Comparison of ENCODE assay signal across 11 cellular contexts in genomic region chr7:104627516-104627915, GRCh38.
DNase-seq lines count a peak whose midpoint lies in the region; ATAC-seq, FAIRE-seq and TF ChIP-seq lines count a peak whose summit lies in the region.
"Had no signal": no experiment of that assay in that cellular context is flagged by ENCODE, and none has a peak within 500 bp of the region (broad histone marks: within the 10 kb centered on the region; RNA-seq: fewer than 3 reads in every experiment).

No MANE protein-coding gene starts in this region.

- H3K36me3 ChIP-seq in astrocyte (ENCODE audit: insufficient read depth, low read length): no peaks in the 10 kb centered on the region

- H3K27me3 ChIP-seq in astrocyte (ENCODE audit: insufficient read depth, low read length): no peaks in the 10 kb centered on the region

- H3K4me1 Mint-ChIP-seq in astrocyte (ENCODE audit: low read depth, unreplicated experiment) (peaks cover 3% of the 10 kb centered on the region), immature natural killer cell (no peaks in the 10 kb centered on the region)

- H3K36me3 Mint-ChIP-seq in astrocyte (ENCODE audit: low read depth, unreplicated experiment): no peaks in the 10 kb centered on the region
- no peaks in the 10 kb centered on the region for H3K36me3 Mint-ChIP-seq in immature natural killer cell

- FAIRE-seq in astrocyte (lab: Jason Lieb, UNC): no peak
- no peak for FAIRE-seq in HTR-8/SVneo (lab: Jason Lieb, UNC)

- no peak overlapping the region for H2AFZ ChIP-seq in astrocyte (ENCODE audit: low read depth, low read length)

- no peak overlapping the region for H3K4me2 ChIP-seq in astrocyte (ENCODE audit: low read length)

- H4K20me1 ChIP-seq in astrocyte (ENCODE audit: insufficient read depth, low read length): no peaks in the 10 kb centered on the region

- no peaks in the 10 kb centered on the region for H3K9me3 ChIP-seq in astrocyte (ENCODE audit: insufficient read depth, low read depth, low read length)

- H3K27ac ChIP-seq in astrocyte (ENCODE audit: low read depth, low read length): no peak overlapping the region

- H3K9ac ChIP-seq in astrocyte (ENCODE audit: low read length): no peak overlapping the region

- H3K27me3 Mint-ChIP-seq in astrocyte (ENCODE audit: low read depth, unreplicated experiment) (no peaks in the 10 kb centered on the region), immature natural killer cell (ENCODE audit: low read depth in 3 of 3) (peaks cover 0 to 1% (median 1%) of the 10 kb centered on the region in 3 donors)

- no peak for ATAC-seq in HG02884 (IDR thresholded peaks at IDR 0.05; ENCODE audit: unreplicated experiment)

- no peak overlapping the region for H3K4me3 ChIP-seq in astrocyte (ENCODE audit: insufficient read depth, low read depth, low read length)

- DNase-seq in Daoy (ENCODE audit: low read depth) (peak; percentile 49), LHCN-M2 (ENCODE audit: low read depth) (peak; percentile 21), astrocyte (ENCODE audit: low read depth) (peak; percentile 7), left kidney (ENCODE audit: low read depth, low spot score) (peak; percentile 86), NCI-H2196 treated with DMSO at 0.1 percent for 48 hours (lab: John Stamatoyannopoulos, UW; ENCODE audit: unreplicated experiment) (no peak), HTR-8/SVneo (ENCODE audit: insufficient read length, low spot score) (no peak), immature natural killer cell (no peak)
- DNase-seq: activated naive CD4-positive, alpha-beta T cell; GF-D8; stimulated activated naive CD4-positive, alpha-beta T cell had no signal

- H3K4me3 Mint-ChIP-seq in astrocyte (ENCODE audit: unreplicated experiment) (no peak overlapping the region), immature natural killer cell (no peak overlapping the region)

- H3K4me1 ChIP-seq in astrocyte (ENCODE audit: insufficient read depth, low read length): no peaks in the 10 kb centered on the region

- H3K27ac Mint-ChIP-seq in astrocyte (ENCODE audit: unreplicated experiment): no peak overlapping the region
- no peak overlapping the region for H3K27ac Mint-ChIP-seq in immature natural killer cell

- H3K79me2 ChIP-seq in astrocyte (ENCODE audit: insufficient read depth, low read length): no peaks in the 10 kb centered on the region

- TF ChIP-seq CTCF in astrocyte (IDR thresholded peaks at IDR 0.05; ENCODE audit: insufficient read depth, low read depth, low read length): no peak

- no peaks in the 10 kb centered on the region for H3K9me3 Mint-ChIP-seq in astrocyte (ENCODE audit: unreplicated experiment)
- no peaks in the 10 kb centered on the region for H3K9me3 Mint-ChIP-seq in immature natural killer cell

Comparison
In these comparisons a context has a peak if more than half of its experiments do, and no peak if none do; other contexts are left out.
1. DNase-seq: peak in Daoy (single experiment), LHCN-M2 (single experiment), astrocyte (single experiment) and left kidney (single experiment); none in NCI-H2196 treated with DMSO at 0.1 percent for 48 hours (single experiment), HTR-8/SVneo (single experiment) and immature natural killer cell (0 of 3).